35 cellular contexts compared by ENCODE assay signal in genomic region chr7:44238116-44238695, GRCh38.
"Had no signal": no experiment of that assay in that cellular context is flagged by ENCODE, and none has a peak within 500 bp of the region (broad histone marks: within the 10 kb centered on the region; RNA-seq: fewer than 3 reads in every experiment).

No MANE protein-coding gene starts in this region.

- FAIRE-seq: bronchial epithelial cell, TTC549 had no signal

- ATAC-seq: activated CD4-positive, alpha-beta T cell treated with anti-CD3 and anti-CD28 coated beads for 36 hours; activated CD4-positive, CD25-positive, alpha-beta regulatory T cell treated with anti-CD3 and anti-CD28 coated beads, Interleukin-2, amount 50 U/mL, for 24 hours; activated CD8-positive, alpha-beta T cell treated with anti-CD3 and anti-CD28 coated beads for 36 hours; activated naive CD8-positive, alpha-beta T cell treated with anti-CD3 and anti-CD28 coated beads, Interleukin-2, amount 50 U/mL, for 24 hours; WTC11 had no signal

- H3K4me1 Mint-ChIP-seq: activated CD4-positive, alpha-beta T cell treated with anti-CD3 and anti-CD28 coated beads for 36 hours; activated naive CD4-positive, alpha-beta T cell treated with anti-CD3 and anti-CD28 coated beads, Interleukin-2, amount 50 U/mL, for 24 hours; activated naive CD8-positive, alpha-beta T cell treated with anti-CD3 and anti-CD28 coated beads, Interleukin-2, amount 50 U/mL, for 24 hours; central memory CD8-positive, alpha-beta T cell; WTC11 had no signal

- H3K4me1 ChIP-seq: ascending aorta had no signal

- H3K27me3 ChIP-seq: ascending aorta, cardiac muscle cell had no signal

- H3K36me3 Mint-ChIP-seq: activated CD4-positive, alpha-beta memory T cell treated with anti-CD3 and anti-CD28 coated beads for 36 hours; activated naive CD4-positive, alpha-beta T cell treated with anti-CD3 and anti-CD28 coated beads, Interleukin-2, amount 10 ng/mL, durations not matched to agents 7 days and 5 days; activated naive CD4-positive, alpha-beta T cell treated with anti-CD3 and anti-CD28 coated beads, Interleukin-2, amount 50 U/mL, for 24 hours; activated naive CD8-positive, alpha-beta T cell; activated naive CD8-positive, alpha-beta T cell treated with anti-CD3 and anti-CD28 coated beads, Interleukin-2, amount 10 ng/mL, durations not matched to agents 7 days and 5 days; brain; WTC11 had no signal

- H3K27ac Mint-ChIP-seq: activated CD4-positive, alpha-beta memory T cell treated with anti-CD3 and anti-CD28 coated beads for 36 hours; activated CD4-positive, alpha-beta T cell treated with anti-CD3 and anti-CD28 coated beads for 36 hours; activated CD8-positive, alpha-beta T cell treated with anti-CD3 and anti-CD28 coated beads for 36 hours; activated naive CD4-positive, alpha-beta T cell treated with anti-CD3 and anti-CD28 coated beads, Interleukin-2, amount 10 ng/mL, durations not matched to agents 7 days and 5 days; activated naive CD4-positive, alpha-beta T cell treated with anti-CD3 and anti-CD28 coated beads, Interleukin-2, amount 50 U/mL, for 24 hours; activated naive CD8-positive, alpha-beta T cell; activated naive CD8-positive, alpha-beta T cell treated with anti-CD3 and anti-CD28 coated beads, Interleukin-2, amount 10 ng/mL, durations not matched to agents 7 days and 5 days; activated naive CD8-positive, alpha-beta T cell treated with anti-CD3 and anti-CD28 coated beads, Interleukin-2, amount 50 U/mL, for 24 hours; activated T-cell treated with anti-CD3 and anti-CD28 coated beads, Interleukin-2, amount 50 U/mL, for 24 hours; activated T-helper 2 cell treated with anti-CD3 and anti-CD28 coated beads, Interferon-gamma antibody, Interleukin-2, Interleukin-4, amounts not matched to agents 10 μg/mL and 5 μg/mL and 100 μg/mL, durations not matched to agents 14 hours and 24 hours and 36 hours; T-helper 1 cell treated with Interleukin-12 subunit alpha and Interleukin-12 subunit beta and Interleukin-4 antibody, amounts not matched to agents 30 μg/mL and 1 μg/mL, for 36 hours; T-helper 2 cell treated with Interferon-gamma antibody and Interleukin-4, amounts not matched to agents 5 μg/mL and 100 μg/mL, for 36 hours; WTC11 had no signal

- H3K4me3 Mint-ChIP-seq: activated CD4-positive, alpha-beta memory T cell treated with anti-CD3 and anti-CD28 coated beads for 36 hours; activated CD4-positive, alpha-beta T cell treated with anti-CD3 and anti-CD28 coated beads for 36 hours; activated CD8-positive, alpha-beta T cell treated with anti-CD3 and anti-CD28 coated beads for 36 hours; activated naive CD4-positive, alpha-beta T cell treated with anti-CD3 and anti-CD28 coated beads, Interleukin-2, amount 10 ng/mL, durations not matched to agents 7 days and 5 days; activated naive CD4-positive, alpha-beta T cell treated with anti-CD3 and anti-CD28 coated beads, Interleukin-2, amount 50 U/mL, for 24 hours; activated naive CD8-positive, alpha-beta T cell; activated naive CD8-positive, alpha-beta T cell treated with anti-CD3 and anti-CD28 coated beads, Interleukin-2, amount 10 ng/mL, durations not matched to agents 7 days and 5 days; activated naive CD8-positive, alpha-beta T cell treated with anti-CD3 and anti-CD28 coated beads, Interleukin-2, amount 50 U/mL, for 24 hours; activated T-cell treated with anti-CD3 and anti-CD28 coated beads, Interleukin-2, amount 50 U/mL, for 24 hours; brain; central memory CD8-positive, alpha-beta T cell; T-helper 1 cell treated with Interleukin-12 subunit alpha and Interleukin-12 subunit beta and Interleukin-4 antibody, amounts not matched to agents 30 μg/mL and 1 μg/mL, for 36 hours; T-helper 2 cell treated with Interferon-gamma antibody and Interleukin-4, amounts not matched to agents 5 μg/mL and 100 μg/mL, for 36 hours; WTC11 had no signal

- H3K36me3 ChIP-seq: ascending aorta, cardiac muscle cell had no signal

- H3K9me3 ChIP-seq: ascending aorta had no signal

- H3K4me3 ChIP-seq: ascending aorta, cardiac muscle cell had no signal

- H3K27ac ChIP-seq: ascending aorta, cardiac muscle cell, VCaP had no signal

- DNase-seq: activated CD4-positive, alpha-beta memory T cell treated with anti-CD3 and anti-CD28 coated beads for 36 hours; activated CD4-positive, alpha-beta T cell treated with anti-CD3 and anti-CD28 coated beads for 1 hour; activated CD4-positive, alpha-beta T cell treated with anti-CD3 and anti-CD28 coated beads for 36 hours; activated CD4-positive, alpha-beta T cell treated with anti-CD3 and anti-CD28 coated beads for 48 hours; activated CD4-positive, alpha-beta T cell treated with anti-CD3 and anti-CD28 coated beads, Interleukin-2, amount 50 U/mL, for 1 hour; activated CD4-positive, alpha-beta T cell treated with anti-CD3 and anti-CD28 coated beads, Interleukin-2, amount 50 U/mL, for 4 hours; activated CD4-positive, CD25-positive, alpha-beta regulatory T cell; activated CD8-positive, alpha-beta memory T cell treated with anti-CD3 and anti-CD28 coated beads, Interleukin-2, amount 50 U/mL, for 4 hours; activated CD8-positive, alpha-beta T cell treated with anti-CD3 and anti-CD28 coated beads for 36 hours; activated effector memory CD4-positive, alpha-beta T cell treated with Interleukin-2 at 50 U/mL for 16 hours; activated gamma-delta T cell; activated naive CD4-positive, alpha-beta T cell treated with anti-CD3 and anti-CD28 coated beads, Interleukin-2, amount 10 ng/mL, durations not matched to agents 7 days and 5 days; activated naive CD4-positive, alpha-beta T cell treated with Interleukin-2 at 50 U/mL for 16 hours; activated naive CD8-positive, alpha-beta T cell treated with anti-CD3 and anti-CD28 coated beads, Interleukin-2, amount 10 ng/mL, durations not matched to agents 7 days and 5 days; activated naive CD8-positive, alpha-beta T cell treated with anti-CD3 and anti-CD28 coated beads, Interleukin-2, amount 50 U/mL, for 24 hours; activated T-cell treated with anti-CD3 and anti-CD28 coated beads, Interleukin-2, amount 50 U/mL, for 24 hours; activated T-cell treated with anti-CD3 and anti-CD28 coated beads, Interleukin-2, amount 50 U/mL, for 48 hours; caudate nucleus; cerebellar nuclear complex; T-helper 2 cell; T-helper 9 cell had no signal

- H3K27me3 Mint-ChIP-seq: activated CD4-positive, alpha-beta memory T cell treated with anti-CD3 and anti-CD28 coated beads for 36 hours; activated CD4-positive, alpha-beta T cell treated with anti-CD3 and anti-CD28 coated beads for 36 hours; activated CD8-positive, alpha-beta T cell treated with anti-CD3 and anti-CD28 coated beads for 36 hours; activated naive CD4-positive, alpha-beta T cell treated with anti-CD3 and anti-CD28 coated beads, Interleukin-2, amount 50 U/mL, for 24 hours; activated naive CD8-positive, alpha-beta T cell; activated naive CD8-positive, alpha-beta T cell treated with anti-CD3 and anti-CD28 coated beads, Interleukin-2, amount 10 ng/mL, durations not matched to agents 7 days and 5 days; activated naive CD8-positive, alpha-beta T cell treated with anti-CD3 and anti-CD28 coated beads, Interleukin-2, amount 50 U/mL, for 24 hours; activated T-cell treated with anti-CD3 and anti-CD28 coated beads, Interleukin-2, amount 50 U/mL, for 24 hours had no signal

- H3K9me3 Mint-ChIP-seq: activated CD4-positive, alpha-beta memory T cell treated with anti-CD3 and anti-CD28 coated beads for 36 hours; activated CD8-positive, alpha-beta T cell treated with anti-CD3 and anti-CD28 coated beads for 36 hours; activated naive CD4-positive, alpha-beta T cell treated with anti-CD3 and anti-CD28 coated beads, Interleukin-2, amount 10 ng/mL, durations not matched to agents 7 days and 5 days; activated naive CD4-positive, alpha-beta T cell treated with anti-CD3 and anti-CD28 coated beads, Interleukin-2, amount 50 U/mL, for 24 hours; activated naive CD8-positive, alpha-beta T cell treated with anti-CD3 and anti-CD28 coated beads, Interleukin-2, amount 10 ng/mL, durations not matched to agents 7 days and 5 days; activated naive CD8-positive, alpha-beta T cell treated with anti-CD3 and anti-CD28 coated beads, Interleukin-2, amount 50 U/mL, for 24 hours; activated T-cell treated with anti-CD3 and anti-CD28 coated beads, Interleukin-2, amount 50 U/mL, for 24 hours; activated T-helper 2 cell treated with anti-CD3 and anti-CD28 coated beads, Interferon-gamma antibody, Interleukin-2, Interleukin-4, amounts not matched to agents 10 μg/mL and 5 μg/mL and 100 μg/mL, durations not matched to agents 14 hours and 24 hours and 36 hours; brain; central memory CD8-positive, alpha-beta T cell; T-helper 1 cell treated with Interleukin-12 subunit alpha and Interleukin-12 subunit beta and Interleukin-4 antibody, amounts not matched to agents 30 μg/mL and 1 μg/mL, for 36 hours; T-helper 2 cell treated with Interferon-gamma antibody and Interleukin-4, amounts not matched to agents 5 μg/mL and 100 μg/mL, for 36 hours; WTC11 had no signal
